Comparison of ENCODE assay signal across 1 cellular context in genomic region chr1:236685917-236686814, GRCh38.
TF ChIP-seq lines count a peak whose summit lies in the region.

Gene ACTN2, plus strand, starts transcription at chr1:236686499. Its CDS starts 175 bp downstream, at chr1:236686674.

TF ChIP-seq in K562, 482 proteins besides CTCF, POLR2A, EP300 and RAD21 (continued from another document and continues in another):
- TF ChIP-seq, protein P1, sequence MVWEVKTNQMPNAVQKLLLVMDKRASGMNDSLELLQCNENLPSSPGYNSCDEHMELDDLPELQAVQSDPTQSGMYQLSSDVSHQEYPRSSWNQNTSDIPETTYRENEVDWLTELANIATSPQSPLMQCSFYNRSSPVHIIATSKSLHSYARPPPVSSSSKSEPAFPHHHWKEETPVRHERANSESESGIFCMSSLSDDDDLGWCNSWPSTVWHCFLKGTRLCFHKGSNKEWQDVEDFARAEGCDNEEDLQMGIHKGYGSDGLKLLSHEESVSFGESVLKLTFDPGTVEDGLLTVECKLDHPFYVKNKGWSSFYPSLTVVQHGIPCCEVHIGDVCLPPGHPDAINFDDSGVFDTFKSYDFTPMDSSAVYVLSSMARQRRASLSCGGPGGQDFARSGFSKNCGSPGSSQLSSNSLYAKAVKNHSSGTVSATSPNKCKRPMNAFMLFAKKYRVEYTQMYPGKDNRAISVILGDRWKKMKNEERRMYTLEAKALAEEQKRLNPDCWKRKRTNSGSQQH (CRISPR knock-in tag; IDR thresholded peaks at IDR 0.05) = no peak
- TF ChIP-seq ZNF431 (CRISPR knock-in tag; IDR thresholded peaks at IDR 0.05) (peak; percentile 63), EGR1 (conservative IDR thresholded peaks at IDR 0.05) (peak; percentile 92), NONO (IDR thresholded peaks at IDR 0.05; ENCODE audit: low read depth in 2 of 2, low read length in 1 of 2) (no peak), XRCC4 (IDR thresholded peaks at IDR 0.05; ENCODE audit: extremely low read depth, insufficient read depth, insufficient read length) (no peak), HMGN3 (IDR thresholded peaks at IDR 0.05; ENCODE audit: borderline replicate concordance, extremely low read depth, insufficient read length, low read depth, low read length) (peak; percentile 25), SAFB (IDR thresholded peaks at IDR 0.05; ENCODE audit: borderline replicate concordance, low read depth, low read length) (0 out of 2 replicates have a peak, but pooled peaks have one; percentile 23), ZNF41 (CRISPR knock-in tag; conservative IDR thresholded peaks at IDR 0.05) (no peak), FOXP1 (CRISPR knock-in tag; IDR thresholded peaks at IDR 0.05) (peak; percentile 59; the same call in 1 of the 2 replicates), ETS1 (conservative IDR thresholded peaks at IDR 0.05; ENCODE audit: control insufficient read depth, low read depth, low read length) (0 out of 2 replicates have a peak, but pooled peaks have one; percentile 40), ASH1L (IDR thresholded peaks at IDR 0.05; ENCODE audit: borderline replicate concordance, low read depth, partially characterized antibody) (peak; percentile 26), STAT5B (CRISPR knock-in tag; IDR thresholded peaks at IDR 0.05) (no peak), RNF2 (IDR thresholded peaks at IDR 0.05) (peak; percentile 27; the same call in 1 of the 2 replicates), CCNT2 (IDR thresholded peaks at IDR 0.05; ENCODE audit: borderline replicate concordance, extremely low read depth, insufficient read length, low read depth, low read length) (peak; percentile 40), SRF (CRISPR knock-in tag; IDR thresholded peaks at IDR 0.05) (0 out of 4 replicates have a peak, but pooled peaks of 1 of the 2 experiments have one; percentile 4), ZBTB7A (IDR thresholded peaks at IDR 0.05; ENCODE audit: borderline replicate concordance, control insufficient read depth, low read depth, low read length) (peak; percentile 77; the same call in 1 of the 2 replicates), RBFOX2 (IDR thresholded peaks at IDR 0.05; ENCODE audit: low read depth, low read length) (peak; percentile 53), BRF2 (IDR thresholded peaks at IDR 0.05; ENCODE audit: borderline replicate concordance, insufficient read depth, insufficient read length) (no peak), MAZ (CRISPR knock-in tag; conservative IDR thresholded peaks at IDR 0.05 in 1 of 2, IDR thresholded peaks at IDR 0.05 in 1 of 2) (peak; percentile 57 to 73; a peak in 2 of 4 replicates), USF1 (CRISPR knock-in tag; IDR thresholded peaks at IDR 0.05) (peak; percentile 58), CREM (IDR thresholded peaks at IDR 0.05; ENCODE audit: low read depth) (0 out of 2 replicates have a peak, but pooled peaks have one; percentile 15), MTA2 (IDR thresholded peaks at IDR 0.05; ENCODE audit: low read depth) (no peak), DPF2 (IDR thresholded peaks at IDR 0.05) (peak; percentile 60), POLR2G (IDR thresholded peaks at IDR 0.05; ENCODE audit: low read depth, low read length) (peak; percentile 73), CXXC5 (CRISPR knock-in tag; IDR thresholded peaks at IDR 0.05) (peak; percentile 88), CHD4 (IDR thresholded peaks at IDR 0.05; ENCODE audit: insufficient read depth, insufficient replicate concordance, low read depth, low read length, poor library complexity, severe bottlenecking) (no peak), ARHGAP35 (IDR thresholded peaks at IDR 0.05; ENCODE audit: partially characterized antibody) (peak; percentile 0), TAF1 (IDR thresholded peaks at IDR 0.05; ENCODE audit: control insufficient read depth, extremely low read depth, insufficient read depth, low read length, severe bottlenecking) (peak; percentile 21), E2F8 (IDR thresholded peaks at IDR 0.05; ENCODE audit: low read depth, partially characterized antibody) (no peak)
- TF ChIP-seq, protein P2, sequence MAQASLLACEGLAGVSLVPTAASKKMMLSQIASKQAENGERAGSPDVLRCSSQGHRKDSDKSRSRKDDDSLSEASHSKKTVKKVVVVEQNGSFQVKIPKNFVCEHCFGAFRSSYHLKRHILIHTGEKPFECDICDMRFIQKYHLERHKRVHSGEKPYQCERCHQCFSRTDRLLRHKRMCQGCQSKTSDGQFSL (CRISPR knock-in tag; IDR thresholded peaks at IDR 0.05) = 0 out of 2 replicates have a peak, but pooled peaks have one; percentile 22
- TF ChIP-seq, protein P2 (tag; IDR thresholded peaks at IDR 0.05) = no peak
- TF ChIP-seq, protein P3, sequence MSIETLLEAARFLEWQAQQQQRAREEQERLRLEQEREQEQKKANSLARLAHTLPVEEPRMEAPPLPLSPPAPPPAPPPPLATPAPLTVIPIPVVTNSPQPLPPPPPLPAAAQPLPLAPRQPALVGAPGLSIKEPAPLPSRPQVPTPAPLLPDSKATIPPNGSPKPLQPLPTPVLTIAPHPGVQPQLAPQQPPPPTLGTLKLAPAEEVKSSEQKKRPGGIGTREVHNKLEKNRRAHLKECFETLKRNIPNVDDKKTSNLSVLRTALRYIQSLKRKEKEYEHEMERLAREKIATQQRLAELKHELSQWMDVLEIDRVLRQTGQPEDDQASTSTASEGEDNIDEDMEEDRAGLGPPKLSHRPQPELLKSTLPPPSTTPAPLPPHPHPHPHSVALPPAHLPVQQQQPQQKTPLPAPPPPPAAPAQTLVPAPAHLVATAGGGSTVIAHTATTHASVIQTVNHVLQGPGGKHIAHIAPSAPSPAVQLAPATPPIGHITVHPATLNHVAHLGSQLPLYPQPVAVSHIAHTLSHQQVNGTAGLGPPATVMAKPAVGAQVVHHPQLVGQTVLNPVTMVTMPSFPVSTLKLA (conservative IDR thresholded peaks at IDR 0.05) = peak; percentile 28 to 82; a peak in 2 of 4 replicates
- TF ChIP-seq, protein P4, sequence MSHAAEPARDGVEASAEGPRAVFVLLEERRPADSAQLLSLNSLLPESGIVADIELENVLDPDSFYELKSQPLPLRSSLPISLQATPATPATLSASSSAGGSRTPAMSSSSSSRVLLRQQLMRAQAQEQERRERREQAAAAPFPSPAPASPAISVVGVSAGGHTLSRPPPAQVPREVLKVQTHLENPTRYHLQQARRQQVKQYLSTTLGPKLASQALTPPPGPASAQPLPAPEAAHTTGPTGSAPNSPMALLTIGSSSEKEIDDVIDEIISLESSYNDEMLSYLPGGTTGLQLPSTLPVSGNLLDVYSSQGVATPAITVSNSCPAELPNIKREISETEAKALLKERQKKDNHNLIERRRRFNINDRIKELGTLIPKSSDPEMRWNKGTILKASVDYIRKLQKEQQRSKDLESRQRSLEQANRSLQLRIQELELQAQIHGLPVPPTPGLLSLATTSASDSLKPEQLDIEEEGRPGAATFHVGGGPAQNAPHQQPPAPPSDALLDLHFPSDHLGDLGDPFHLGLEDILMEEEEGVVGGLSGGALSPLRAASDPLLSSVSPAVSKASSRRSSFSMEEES (CRISPR knock-in tag; IDR thresholded peaks at IDR 0.05) = no peak
- TF ChIP-seq, protein P5, sequence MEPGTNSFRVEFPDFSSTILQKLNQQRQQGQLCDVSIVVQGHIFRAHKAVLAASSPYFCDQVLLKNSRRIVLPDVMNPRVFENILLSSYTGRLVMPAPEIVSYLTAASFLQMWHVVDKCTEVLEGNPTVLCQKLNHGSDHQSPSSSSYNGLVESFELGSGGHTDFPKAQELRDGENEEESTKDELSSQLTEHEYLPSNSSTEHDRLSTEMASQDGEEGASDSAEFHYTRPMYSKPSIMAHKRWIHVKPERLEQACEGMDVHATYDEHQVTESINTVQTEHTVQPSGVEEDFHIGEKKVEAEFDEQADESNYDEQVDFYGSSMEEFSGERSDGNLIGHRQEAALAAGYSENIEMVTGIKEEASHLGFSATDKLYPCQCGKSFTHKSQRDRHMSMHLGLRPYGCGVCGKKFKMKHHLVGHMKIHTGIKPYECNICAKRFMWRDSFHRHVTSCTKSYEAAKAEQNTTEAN (CRISPR knock-in tag; IDR thresholded peaks at IDR 0.05) = no peak
- TF ChIP-seq, protein P6, sequence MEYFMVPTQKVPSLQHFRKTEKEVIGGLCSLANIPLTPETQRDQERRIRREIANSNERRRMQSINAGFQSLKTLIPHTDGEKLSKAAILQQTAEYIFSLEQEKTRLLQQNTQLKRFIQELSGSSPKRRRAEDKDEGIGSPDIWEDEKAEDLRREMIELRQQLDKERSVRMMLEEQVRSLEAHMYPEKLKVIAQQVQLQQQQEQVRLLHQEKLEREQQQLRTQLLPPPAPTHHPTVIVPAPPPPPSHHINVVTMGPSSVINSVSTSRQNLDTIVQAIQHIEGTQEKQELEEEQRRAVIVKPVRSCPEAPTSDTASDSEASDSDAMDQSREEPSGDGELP (CRISPR knock-in tag; IDR thresholded peaks at IDR 0.05; ENCODE audit: borderline replicate concordance) = peak; percentile 32; the same call in 1 of the 2 replicates
- TF ChIP-seq, protein P7, sequence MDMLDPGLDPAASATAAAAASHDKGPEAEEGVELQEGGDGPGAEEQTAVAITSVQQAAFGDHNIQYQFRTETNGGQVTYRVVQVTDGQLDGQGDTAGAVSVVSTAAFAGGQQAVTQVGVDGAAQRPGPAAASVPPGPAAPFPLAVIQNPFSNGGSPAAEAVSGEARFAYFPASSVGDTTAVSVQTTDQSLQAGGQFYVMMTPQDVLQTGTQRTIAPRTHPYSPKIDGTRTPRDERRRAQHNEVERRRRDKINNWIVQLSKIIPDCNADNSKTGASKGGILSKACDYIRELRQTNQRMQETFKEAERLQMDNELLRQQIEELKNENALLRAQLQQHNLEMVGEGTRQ (CRISPR knock-in tag; IDR thresholded peaks at IDR 0.05) = peak; percentile 71
- TF ChIP-seq, protein P8, sequence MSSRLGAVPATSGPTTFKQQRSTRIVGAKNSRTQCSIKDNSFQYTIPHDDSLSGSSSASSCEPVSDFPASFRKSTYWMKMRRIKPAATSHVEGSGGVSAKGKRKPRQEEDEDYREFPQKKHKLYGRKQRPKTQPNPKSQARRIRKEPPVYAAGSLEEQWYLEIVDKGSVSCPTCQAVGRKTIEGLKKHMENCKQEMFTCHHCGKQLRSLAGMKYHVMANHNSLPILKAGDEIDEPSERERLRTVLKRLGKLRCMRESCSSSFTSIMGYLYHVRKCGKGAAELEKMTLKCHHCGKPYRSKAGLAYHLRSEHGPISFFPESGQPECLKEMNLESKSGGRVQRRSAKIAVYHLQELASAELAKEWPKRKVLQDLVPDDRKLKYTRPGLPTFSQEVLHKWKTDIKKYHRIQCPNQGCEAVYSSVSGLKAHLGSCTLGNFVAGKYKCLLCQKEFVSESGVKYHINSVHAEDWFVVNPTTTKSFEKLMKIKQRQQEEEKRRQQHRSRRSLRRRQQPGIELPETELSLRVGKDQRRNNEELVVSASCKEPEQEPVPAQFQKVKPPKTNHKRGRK (tag; IDR thresholded peaks at IDR 0.05) = peak; percentile 90
